ENCODE assay signal across 15 cellular contexts in genomic region chr2:43340066-43340465, GRCh38.
DNase-seq lines count a peak whose midpoint lies in the region; ATAC-seq and TF ChIP-seq lines count a peak whose summit lies in the region.
"Had no signal": no experiment of that assay in that cellular context is flagged by ENCODE, and none has a peak within 500 bp of the region (broad histone marks: within the 10 kb centered on the region; RNA-seq: fewer than 3 reads in every experiment).

No MANE protein-coding gene starts in this region.

- no peak overlapping the region for H3K4me3 Mint-ChIP-seq in type B pancreatic cell

- H3K27ac Mint-ChIP-seq in type B pancreatic cell = peak overlapping the region; percentile 57

- peaks cover 64% of the 10 kb centered on the region for H3K4me1 Mint-ChIP-seq in type B pancreatic cell (ENCODE audit: unreplicated experiment)

- H3K27me3 Mint-ChIP-seq in type B pancreatic cell = no peaks in the 10 kb centered on the region

- H3K36me3 ChIP-seq in left ventricle myocardium inferior (no peaks in the 10 kb centered on the region), mucosa of rectum (ENCODE audit: control insufficient read depth in 2 of 2, insufficient read depth in 2 of 2, low read length in 2 of 2) (no peaks in the 10 kb centered on the region)
- H3K36me3 ChIP-seq: upper lobe of left lung had no signal

- H3K9ac ChIP-seq in mucosa of rectum (ENCODE audit: low read depth in 1 of 2, low read length in 2 of 2) = no peak overlapping the region

- no peak overlapping the region for H3K4me3 ChIP-seq in left ventricle myocardium inferior
- no peak overlapping the region for H3K4me3 ChIP-seq in coronary artery
- no peak overlapping the region for H3K4me3 ChIP-seq in mucosa of rectum (ENCODE audit: low read length in 2 of 2)
- H3K4me3 ChIP-seq: upper lobe of left lung had no signal

- H3K9me3 ChIP-seq in left ventricle myocardium inferior (replicated peaks) = no peaks in the 10 kb centered on the region
- no peaks in the 10 kb centered on the region for H3K9me3 ChIP-seq in mucosa of rectum (ENCODE audit: control insufficient read depth in 2 of 2, low read length in 2 of 2)
- H3K9me3 ChIP-seq: upper lobe of left lung had no signal

- no peak for ATAC-seq in left ventricle myocardium superior

- intact Hi-C loops in left ventricle myocardium inferior (cut with micrococcal nuclease) = no loop called here
- intact Hi-C loops in left ventricle myocardium superior (cut with micrococcal nuclease) = no loop called here

- H3K27ac ChIP-seq in left ventricle myocardium inferior (replicated peaks) (peak overlapping the region; percentile 89), coronary artery (peak overlapping the region; percentile 38 to 43), mucosa of rectum (ENCODE audit: low read depth in 2 of 2, low read length in 2 of 2) (peak overlapping the region; percentile 36 to 41)

- DNase-seq in left ventricle myocardium inferior = no peak
- no peak for DNase-seq in left ventricle myocardium superior
- no peak for DNase-seq in coronary artery (ENCODE audit: low spot score)
- DNase-seq in type B pancreatic cell (ENCODE audit: extremely low spot score, unreplicated experiment) = no peak
- no peak for DNase-seq in nucleus accumbens (lab: John Stamatoyannopoulos, UW)
- no peak for DNase-seq in T-helper 9 cell
- DNase-seq in iPS-NIHi11 (ENCODE audit: low spot score) = no peak
- DNase-seq: activated gamma-delta T cell treated with Interleukin-2 at 50 U/mL for 16 hours, DMS153, head of caudate nucleus, mesendoderm, NCI-H2029 treated with DMSO at 0.1 percent for 48 hours, T-helper 2 cell, upper lobe of left lung had no signal

- TF ChIP-seq CTCF in left ventricle myocardium inferior (IDR thresholded peaks at IDR 0.05; ENCODE audit: borderline replicate concordance) (no peak), coronary artery (IDR thresholded peaks at IDR 0.05) (no peak), type B pancreatic cell (conservative IDR thresholded peaks at IDR 0.05) (no peak)

- H3K4me1 ChIP-seq in left ventricle myocardium inferior (peaks cover 68% of the 10 kb centered on the region), mucosa of rectum (ENCODE audit: control insufficient read depth in 2 of 2, insufficient read depth in 2 of 2, low read length in 2 of 2) (peaks cover 13 to 21% of the 10 kb centered on the region in 2 donors)

- H3K36me3 Mint-ChIP-seq in type B pancreatic cell = peaks cover 31% of the 10 kb centered on the region

- peaks cover 7% of the 10 kb centered on the region for H3K9me3 Mint-ChIP-seq in type B pancreatic cell

- H3K27me3 ChIP-seq in left ventricle myocardium inferior (ENCODE audit: low read depth) = no peaks in the 10 kb centered on the region
- H3K27me3 ChIP-seq in mucosa of rectum (ENCODE audit: control insufficient read depth in 2 of 2, insufficient read depth in 2 of 2, low read length in 2 of 2) = no peaks in the 10 kb centered on the region
- H3K27me3 ChIP-seq: upper lobe of left lung had no signal

Comparison
In these comparisons a context has a peak if more than half of its experiments do, and no peak if none do; other contexts are left out.
1. H3K27ac ChIP-seq: peak in every context shown above with its lines; median percentile 89 in left ventricle myocardium inferior; 40 in coronary artery; 38 in mucosa of rectum.